In the genomic region with DNA sequence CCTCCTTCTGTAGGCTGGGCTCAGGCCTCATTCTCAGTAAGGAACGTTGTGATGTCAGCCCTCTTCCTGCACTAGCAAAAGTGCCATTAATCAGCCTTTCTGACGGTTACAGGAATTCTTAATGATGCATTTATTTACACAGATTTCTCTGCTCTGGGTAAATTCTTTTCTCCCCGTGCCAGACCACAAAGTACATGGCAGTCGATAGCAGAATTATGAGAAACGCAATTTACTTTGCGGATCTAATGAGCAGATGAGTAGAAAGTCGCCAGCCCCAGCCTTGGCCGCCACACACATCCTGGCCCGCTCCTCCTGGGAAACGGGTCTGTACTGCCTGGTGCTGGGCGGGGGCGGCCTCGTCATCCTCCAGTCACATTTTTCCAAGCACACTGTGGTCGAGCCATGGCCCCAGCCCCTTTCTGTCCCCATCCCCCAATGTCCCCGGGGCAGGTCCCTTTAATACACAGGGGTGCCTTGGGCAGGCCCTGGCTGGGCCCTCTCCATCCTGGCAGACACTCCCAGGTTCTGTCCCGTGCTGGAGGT, we compare ENCODE assay signal across 14 cellular contexts. TPM values are rescaled to one million over a fixed set of nuclear protein-coding genes. Genes with fewer than 3 reads are reported as not detected.
DNase-seq lines count a peak whose midpoint lies in the region; ATAC-seq, FAIRE-seq and TF ChIP-seq lines count a peak whose summit lies in the region.
"Had no signal": no experiment of that assay in that cellular context is flagged by ENCODE, and none has a peak within 500 bp of the region (broad histone marks: within the 10 kb centered on the region; RNA-seq: fewer than 3 reads in every experiment).

No MANE protein-coding gene starts in this region.

- H3K27me3 ChIP-seq in A673 (replicated peaks; ENCODE audit: insufficient read depth, low read depth, low read length, poor library complexity) (no peaks in the 10 kb centered on the region), foreskin keratinocyte (peaks cover 16% of the 10 kb centered on the region)

- TF ChIP-seq CTCF in A673 (conservative IDR thresholded peaks at IDR 0.05; ENCODE audit: low read depth, low read length) (no peak), foreskin keratinocyte (conservative IDR thresholded peaks at IDR 0.05) (no peak)

- DNase-seq in A673 (ENCODE audit: low spot score) (peak; percentile 69), Daoy (ENCODE audit: low read depth) (peak; percentile 65), RCC 7860 (ENCODE audit: low spot score) (peak; percentile 18), foreskin keratinocyte (peak in 1 of 2 donors; percentile 18), activated gamma-delta T cell (lab: John Stamatoyannopoulos, UW) (no peak), superior temporal gyrus (ENCODE audit: extremely low spot score) (no peak)
- DNase-seq in activated CD4-positive, alpha-beta memory T cell treated with anti-CD3 and anti-CD28 coated beads for 36 hours: no peak
- DNase-seq: activated naive CD8-positive, alpha-beta T cell treated with anti-CD3 and anti-CD28 coated beads for 36 hours; endodermal cell; NCI-H510A treated with DMSO at 0.1 percent for 48 hours had no signal

- POLR2A ChIA-PET in A673 (lab: Charles Lee; ENCODE audit: low non-redundant PET): no interaction called here
- POLR2A ChIA-PET in activated CD4-positive, alpha-beta memory T cell treated with anti-CD3 and anti-CD28 coated beads for 36 hours (lab: Charles Lee): no interaction called here

- peaks cover 3% of the 10 kb centered on the region for H3K27me3 Mint-ChIP-seq in activated CD4-positive, alpha-beta memory T cell treated with anti-CD3 and anti-CD28 coated beads for 36 hours

- H3K27ac ChIP-seq in A673 (ENCODE audit: low read depth, low read length, poor library complexity, severe bottlenecking) (peak overlapping the region; percentile 53), foreskin keratinocyte (no peak overlapping the region)
- H3K27ac ChIP-seq: skin epidermis had no signal

- ATAC-seq in foreskin keratinocyte (peak; percentile 15), GM18858 (IDR thresholded peaks at IDR 0.05; ENCODE audit: unreplicated experiment) (no peak)

- H3K9me3 Mint-ChIP-seq in activated CD4-positive, alpha-beta memory T cell treated with anti-CD3 and anti-CD28 coated beads for 36 hours: no peaks in the 10 kb centered on the region
- H3K9me3 Mint-ChIP-seq: activated naive CD8-positive, alpha-beta T cell treated with anti-CD3 and anti-CD28 coated beads for 36 hours; type B pancreatic cell had no signal

- H3K4me1 Mint-ChIP-seq in activated CD4-positive, alpha-beta memory T cell treated with anti-CD3 and anti-CD28 coated beads for 36 hours (ENCODE audit: low read depth): peaks cover 21% of the 10 kb centered on the region

- no peak overlapping the region for H3K27ac Mint-ChIP-seq in activated CD4-positive, alpha-beta memory T cell treated with anti-CD3 and anti-CD28 coated beads for 36 hours
- H3K27ac Mint-ChIP-seq: activated naive CD8-positive, alpha-beta T cell treated with anti-CD3 and anti-CD28 coated beads for 36 hours; CD4-positive, alpha-beta memory T cell; endodermal cell; type B pancreatic cell had no signal

- H3K36me3 ChIP-seq in A673 (ENCODE audit: insufficient read depth, low read length, poor library complexity, severe bottlenecking): no peaks in the 10 kb centered on the region

- peaks cover 14% of the 10 kb centered on the region for H3K4me1 ChIP-seq in A673 (ENCODE audit: insufficient read depth, low read length, poor library complexity, severe bottlenecking)
- no peaks in the 10 kb centered on the region for H3K4me1 ChIP-seq in foreskin keratinocyte

- no peak for FAIRE-seq in RCC 7860 (lab: Jason Lieb, UNC)

- no peaks in the 10 kb centered on the region for H3K9me3 ChIP-seq in A673 (ENCODE audit: low read depth, low read length, poor library complexity, severe bottlenecking)

- H3K4me3 ChIP-seq in A673 (ENCODE audit: low read depth, low read length, poor library complexity, severe bottlenecking): no peak overlapping the region
- H3K4me3 ChIP-seq: skin epidermis had no signal

- no peaks in the 10 kb centered on the region for H3K36me3 Mint-ChIP-seq in activated CD4-positive, alpha-beta memory T cell treated with anti-CD3 and anti-CD28 coated beads for 36 hours
- H3K36me3 Mint-ChIP-seq: activated naive CD8-positive, alpha-beta T cell treated with anti-CD3 and anti-CD28 coated beads for 36 hours; CD4-positive, alpha-beta memory T cell; type B pancreatic cell had no signal

- no TSS peak for BruUV-seq in A673 (replicated peaks; lab: Mats Ljungman, UMichigan)

- CTCF ChIA-PET in A673 (lab: Charles Lee): interaction anchor here (0.7 kb wide), 1 partner anchor 445 kb away, joined by 3 read pairs; no protein-coding TSS in a partner anchor
- CTCF ChIA-PET in activated CD4-positive, alpha-beta memory T cell treated with anti-CD3 and anti-CD28 coated beads for 36 hours (lab: Charles Lee): no interaction called here

- intact Hi-C loops in A673 (cut with micrococcal nuclease; ENCODE audit: unreplicated experiment): no loop called here
- intact Hi-C loops in activated CD4-positive, alpha-beta memory T cell treated with anti-CD3 and anti-CD28 coated beads for 36 hours (cut with micrococcal nuclease): no loop called here

- H3K4me3 Mint-ChIP-seq in activated CD4-positive, alpha-beta memory T cell treated with anti-CD3 and anti-CD28 coated beads for 36 hours: no peak overlapping the region
- H3K4me3 Mint-ChIP-seq: activated naive CD8-positive, alpha-beta T cell treated with anti-CD3 and anti-CD28 coated beads for 36 hours; CD4-positive, alpha-beta memory T cell; endodermal cell; type B pancreatic cell had no signal

RNA-seq across cellular contexts. Expression of a gene that starts 25.9 kb away (rescaled TPM):
- total RNA-seq in A673 (2021) (43.0 and 46.9 TPM in 2 replicates), foreskin keratinocyte (24.6 and 32.2 TPM in 2 replicates)
- total RNA-seq in Daoy (2014; rRNA removed; shearing (Covaris generic)): 13.7 and 14.2 TPM in 2 replicates
- 38.2 and 42.4 TPM in 2 replicates for polyA plus RNA-seq in foreskin keratinocyte
- total RNA-seq in activated CD4-positive, alpha-beta memory T cell treated with anti-CD3 and anti-CD28 coated beads for 36 hours: 10 to 100 TPM; 29.8 to 30.5 TPM

RNA-seq across cellular contexts. Expression of a gene that starts 26.0 kb away (rescaled TPM):
- total RNA-seq in A673 (2021) (35.4 and 38.9 TPM in 2 replicates), foreskin keratinocyte (12.0 and 17.8 TPM in 2 replicates)
- 4.1 and 5.2 TPM in 2 replicates for total RNA-seq in Daoy (2014; rRNA removed; shearing (Covaris generic))
- polyA plus RNA-seq in foreskin keratinocyte: 17.1 and 19.6 TPM in 2 replicates
- 10 to 100 TPM; 18.3 to 21.3 TPM for total RNA-seq in activated CD4-positive, alpha-beta memory T cell treated with anti-CD3 and anti-CD28 coated beads for 36 hours

Comparison
In these comparisons a context has a peak if more than half of its experiments do, and no peak if none do; other contexts are left out.
1. DNase-seq: peak in A673 (single experiment), Daoy (single experiment) and RCC 7860 (single experiment); none in activated CD4-positive, alpha-beta memory T cell treated with anti-CD3 and anti-CD28 coated beads for 36 hours (single experiment), activated gamma-delta T cell (single experiment) and superior temporal gyrus (single experiment).